8 cellular contexts compared by ENCODE assay signal in genomic region chr2:231900486-231900942, GRCh38. TPM values are rescaled to one million over a fixed set of nuclear protein-coding genes. Genes with fewer than 3 reads are reported as not detected.
DNase-seq lines count a peak whose midpoint lies in the region; ATAC-seq and TF ChIP-seq lines count a peak whose summit lies in the region.

No MANE protein-coding gene starts in this region.

- H3K36me3 Mint-ChIP-seq in activated naive CD8-positive, alpha-beta T cell treated with anti-CD3 and anti-CD28 coated beads for 36 hours: no peaks in the 10 kb centered on the region

- DNase-seq in C1 segment of cervical spinal cord (lab: John Stamatoyannopoulos, UW) (peak in 9 of 14 donors; percentile 3 to 59 (median 31)), HEK293T (ENCODE audit: extremely low spot score) (peak; percentile 86), SK-N-DZ (ENCODE audit: low spot score) (peak; percentile 64), left ventricle myocardium superior (peak; percentile 88), retina (peak; percentile 77), NCI-H187 (lab: John Stamatoyannopoulos, UW) (no peak), NCI-H2196 (lab: John Stamatoyannopoulos, UW; ENCODE audit: unreplicated experiment) (no peak)
- peak; percentile 67 for DNase-seq in activated naive CD8-positive, alpha-beta T cell treated with anti-CD3 and anti-CD28 coated beads for 36 hours

- H3K4me3 Mint-ChIP-seq in activated naive CD8-positive, alpha-beta T cell treated with anti-CD3 and anti-CD28 coated beads for 36 hours: no peak overlapping the region

- CTCF ChIA-PET in HEK293T (lab: Yijun Ruan, JAX): interaction anchor here (0.7 to 2.4 kb wide), 22 partner anchors 9 to 624 kb away, joined by 3 to 13 read pairs (median 4); partner anchors contain the start of gene NPPC

- peak; percentile 78 for ATAC-seq in left ventricle myocardium superior

- POLR2A ChIA-PET in HEK293T (lab: Yijun Ruan, JAX): no interaction called here

- no peak overlapping the region for H3K27ac Mint-ChIP-seq in activated naive CD8-positive, alpha-beta T cell treated with anti-CD3 and anti-CD28 coated beads for 36 hours

- H3K9me3 Mint-ChIP-seq in activated naive CD8-positive, alpha-beta T cell treated with anti-CD3 and anti-CD28 coated beads for 36 hours: no peaks in the 10 kb centered on the region

- H3K27me3 Mint-ChIP-seq in activated naive CD8-positive, alpha-beta T cell treated with anti-CD3 and anti-CD28 coated beads for 36 hours: peaks cover 5% of the 10 kb centered on the region

- intact Hi-C loops in left ventricle myocardium superior (cut with micrococcal nuclease): loop anchor here (10.0 kb wide), 1 partner anchor 544 kb away; no protein-coding TSS in a partner anchor

- H3K4me1 Mint-ChIP-seq in activated naive CD8-positive, alpha-beta T cell treated with anti-CD3 and anti-CD28 coated beads for 36 hours: no peaks in the 10 kb centered on the region

TF ChIP-seq in HEK293T, 16 proteins besides CTCF, POLR2A, EP300 and RAD21:
- no peak for TF ChIP-seq FOXA1 (IDR thresholded peaks at IDR 0.05)
- TF ChIP-seq FOXK2 (IDR thresholded peaks at IDR 0.05): no peak
- no peak for TF ChIP-seq L3MBTL2 (conservative IDR thresholded peaks at IDR 0.05)
- no peak for TF ChIP-seq CTBP1 (IDR thresholded peaks at IDR 0.05; ENCODE audit: borderline replicate concordance)
- no peak for TF ChIP-seq PKNOX1 (IDR thresholded peaks at IDR 0.05)
- TF ChIP-seq SUZ12 (IDR thresholded peaks at IDR 0.05): no peak
- TF ChIP-seq FOXM1 (IDR thresholded peaks at IDR 0.05; ENCODE audit: borderline replicate concordance): no peak
- TF ChIP-seq ZNF384 (IDR thresholded peaks at IDR 0.05): no peak
- TF ChIP-seq TARDBP (IDR thresholded peaks at IDR 0.05): no peak
- TF ChIP-seq ARNT (IDR thresholded peaks at IDR 0.05): no peak

RNA-seq across cellular contexts. Expression of gene NPPC, which starts 25.7 kb away (rescaled TPM):
- 0.80 and 2.4 TPM in 2 replicates for polyA plus RNA-seq in SK-N-DZ (2014; cell fraction: cytosol; rRNA removed)
- 3.3 and 3.8 TPM in 2 replicates for polyA plus RNA-seq in SK-N-DZ (2014; cell fraction: nucleus; rRNA removed)
- 1 to 10 TPM in 1 of 2 experiments, under 1 TPM in 1; 0.48 to 1.1 TPM for total RNA-seq in activated naive CD8-positive, alpha-beta T cell treated with anti-CD3 and anti-CD28 coated beads for 36 hours
- 7.2 TPM for total RNA-seq in left ventricle myocardium superior

Comparison
In these comparisons a context has a peak if more than half of its experiments do, and no peak if none do; other contexts are left out.
1. DNase-seq: peak in C1 segment of cervical spinal cord (9 of 14), HEK293T (single experiment), SK-N-DZ (single experiment), activated naive CD8-positive, alpha-beta T cell treated with anti-CD3 and anti-CD28 coated beads for 36 hours (single experiment), left ventricle myocardium superior (single experiment) and retina (single experiment); none in NCI-H187 (0 of 2) and NCI-H2196 (single experiment).